ENCODE assay signal across 17 cellular contexts in genomic region chr1:10208537-10208936, GRCh38. TPM values are rescaled to one million over a fixed set of nuclear protein-coding genes. Genes with fewer than 3 reads are reported as not detected.
A peak's percentile ranks its signal among the peaks of the same experiment; 100 is the strongest.
DNase-seq lines count a peak whose midpoint lies in the region; ATAC-seq, FAIRE-seq and TF ChIP-seq lines count a peak whose summit lies in the region.
"Had no signal": no experiment of that assay in that cellular context is flagged by ENCODE, and none has a peak within 500 bp of the region (broad histone marks: within the 10 kb centered on the region; RNA-seq: fewer than 3 reads in every experiment).

No MANE protein-coding gene starts in this region.

- no peak overlapping the region for H2AK5ac ChIP-seq in mesendoderm (ENCODE audit: low read length)

- no peak overlapping the region for H3K4me3 ChIP-seq in K562
- H3K4me3 ChIP-seq in BE2C (ENCODE audit: low read depth, low read length), result no peak overlapping the region
- no peak overlapping the region for H3K4me3 ChIP-seq in mesendoderm (ENCODE audit: low read length)

- H3K4me1 Mint-ChIP-seq in nephron progenitor cell, result peaks cover 29% of the 10 kb centered on the region

- TF ChIP-seq CTCF in K562 (IDR thresholded peaks at IDR 0.05 in 2 of 3, conservative IDR thresholded peaks at IDR 0.05 in 1 of 3; ENCODE audit: insufficient read depth in 2 of 3, low read depth in 1 of 3, low read length in 3 of 3) (no peak), nephron progenitor cell (IDR thresholded peaks at IDR 0.05) (no peak), BE2C (IDR thresholded peaks at IDR 0.05; ENCODE audit: low read depth, low read length) (no peak)

- H3K9me3 ChIP-seq in K562 (replicated peaks; ENCODE audit: control insufficient read depth, insufficient read depth, low read depth, low read length), result no peaks in the 10 kb centered on the region
- H3K9me3 ChIP-seq in BE2C, result no peaks in the 10 kb centered on the region
- H3K9me3 ChIP-seq: Peyer's patch had no signal

- TF ChIP-seq RAD21 in K562 (CRISPR knock-in tag; conservative IDR thresholded peaks at IDR 0.05 in 1 of 2, IDR thresholded peaks at IDR 0.05 in 1 of 2), result no peak

- DNase-seq in CD1c-positive myeloid dendritic cell (ENCODE audit: extremely low spot score) (peak; percentile 91), MV-4-11 (lab: John Stamatoyannopoulos, UW) (peak; percentile 90), K562 (ENCODE audit: extremely low read depth in 1 of 4, low spot score in 3 of 4) (no peak), nephron progenitor cell (no peak), BE2C (no peak), mesendoderm (no peak)
- DNase-seq in stimulated activated naive CD4-positive, alpha-beta T cell (lab: John Stamatoyannopoulos, UW), result no peak
- DNase-seq: activated CD4-positive, alpha-beta T cell treated with anti-CD3 and anti-CD28 coated beads for 48 hours; effector memory CD4-positive, alpha-beta T cell; foreskin keratinocyte; Kasumi-1; NCI-H1694 treated with DMSO at 0.1 percent for 48 hours; NCI-H524; Peyer's patch; small intestine had no signal

- H3K18ac ChIP-seq in mesendoderm (ENCODE audit: low read length), result no peak overlapping the region

- in situ Hi-C loops in K562 (cut with MboI), result no loop called here

- no peak overlapping the region for H3K4ac ChIP-seq in mesendoderm (ENCODE audit: low read depth, low read length)

- no peaks in the 10 kb centered on the region for H3K9me3 Mint-ChIP-seq in nephron progenitor cell
- H3K9me3 Mint-ChIP-seq: activated T-helper 2 cell treated with anti-CD3 and anti-CD28 coated beads, Interferon-gamma antibody, Interleukin-2, Interleukin-4, amounts not matched to agents 10 μg/mL and 5 μg/mL and 100 μg/mL, durations not matched to agents 14 hours and 24 hours and 36 hours had no signal

- ATAC-seq in K562, result no peak
- ATAC-seq in GM19455 (IDR thresholded peaks at IDR 0.05; ENCODE audit: unreplicated experiment), result no peak
- ATAC-seq: foreskin keratinocyte had no signal

- TF ChIP-seq POLR2A in K562 (conservative IDR thresholded peaks at IDR 0.05), result no peak

- intact Hi-C loops in K562 (cut with micrococcal nuclease), result no loop called here

- TF ChIP-seq EP300 in K562 (IDR thresholded peaks at IDR 0.05; ENCODE audit: low read length), result no peak

- no peak overlapping the region for H2BK15ac ChIP-seq in mesendoderm (replicated peaks; ENCODE audit: low read depth)

- H3K36me3 ChIP-seq in K562 (ENCODE audit: control insufficient read depth, insufficient read depth, low read length) (no peaks in the 10 kb centered on the region), BE2C (no peaks in the 10 kb centered on the region), mesendoderm (ENCODE audit: control insufficient read depth, insufficient read depth, low read length) (no peaks in the 10 kb centered on the region)
- H3K36me3 ChIP-seq: Peyer's patch had no signal

- H3K56ac ChIP-seq in mesendoderm (ENCODE audit: low read length), result no peak overlapping the region

- H4K20me1 ChIP-seq in K562 (replicated peaks; ENCODE audit: control insufficient read depth, insufficient read depth, low read length), result no peaks in the 10 kb centered on the region; the same call in 1 of the 2 replicates

- H3K27ac Mint-ChIP-seq in nephron progenitor cell, result no peak overlapping the region
- H3K27ac Mint-ChIP-seq: activated T-helper 2 cell treated with anti-CD3 and anti-CD28 coated beads, Interferon-gamma antibody, Interleukin-2, Interleukin-4, amounts not matched to agents 10 μg/mL and 5 μg/mL and 100 μg/mL, durations not matched to agents 14 hours and 24 hours and 36 hours had no signal

- no peak overlapping the region for H3K23ac ChIP-seq in mesendoderm (ENCODE audit: low read length)

- no peak overlapping the region for H4K5ac ChIP-seq in mesendoderm (ENCODE audit: low read length)

- H2BK5ac ChIP-seq in mesendoderm (ENCODE audit: low read length), result no peak overlapping the region

- H3K4me2 ChIP-seq in K562 (ENCODE audit: insufficient read depth, low read length) (no peak overlapping the region), mesendoderm (ENCODE audit: low read length) (no peak overlapping the region)

- POLR2A ChIA-PET in K562 (lab: Yijun Ruan, JAX), result interaction anchor here (1.0 kb wide), 1 partner anchor 190 kb away, joined by 3 read pairs; no protein-coding TSS in a partner anchor

- H3K27me3 Mint-ChIP-seq in nephron progenitor cell (ENCODE audit: low read depth, poor library complexity), result peaks cover 10% of the 10 kb centered on the region

- H3K4me1 ChIP-seq in K562 (replicated peaks in 1 of 2; ENCODE audit: control insufficient read depth in 2 of 2, insufficient read depth in 2 of 2, low read length in 2 of 2) (peaks cover 17 to 21% of the 10 kb centered on the region in 2 experiments), BE2C (no peaks in the 10 kb centered on the region), mesendoderm (ENCODE audit: control insufficient read depth, low read depth, low read length) (peaks cover 3% of the 10 kb centered on the region)

- no peak overlapping the region for H2BK120ac ChIP-seq in mesendoderm (ENCODE audit: low read depth, low read length)

- CTCF ChIA-PET in K562 (lab: Yijun Ruan, JAX; ENCODE audit: low intra/inter-chr PET ratio), result no interaction called here

- no TSS peak for BruUV-seq in K562 (replicated peaks; lab: Mats Ljungman, UMichigan)

- WGBS in K562 (ENCODE audit: insufficient coverage, low coverage, missing lambda C conversion rate), result 58% methylated on average over 11 of the region's 11 CpGs
- no CpG with 5 or more reads among the region's 11 CpGs for WGBS in mesendoderm (ENCODE audit: extremely low coverage, insufficient coverage, low lambda C conversion rate)

- H3K36me3 Mint-ChIP-seq in nephron progenitor cell (ENCODE audit: low read depth), result no peaks in the 10 kb centered on the region

- no peak overlapping the region for H4K8ac ChIP-seq in mesendoderm (ENCODE audit: low read depth, low read length)

- H3K27ac ChIP-seq in K562 (ENCODE audit: extremely low read depth, low read depth, low read length) (no peak overlapping the region), mesendoderm (ENCODE audit: low read depth, low read length) (no peak overlapping the region)
- H3K27ac ChIP-seq: foreskin keratinocyte had no signal

- H3K4me3 Mint-ChIP-seq in nephron progenitor cell, result peak overlapping the region; percentile 49

- H3K79me1 ChIP-seq in mesendoderm (ENCODE audit: low read length), result peaks cover 3% of the 10 kb centered on the region

- H3K9me1 ChIP-seq in K562 (ENCODE audit: control insufficient read depth, insufficient read depth, low read length), result no peaks in the 10 kb centered on the region

- H3K9ac ChIP-seq in K562 (ENCODE audit: insufficient read depth in 1 of 2, low read depth in 2 of 2, low read length in 2 of 2) (no peak overlapping the region), mesendoderm (ENCODE audit: low read length) (no peak overlapping the region)

- FAIRE-seq in K562 (lab: Jason Lieb, UNC), result no peak
- FAIRE-seq: small intestine had no signal

- H3K79me2 ChIP-seq in K562 (ENCODE audit: control insufficient read depth, insufficient read depth, low read length) (peaks cover 26% of the 10 kb centered on the region), mesendoderm (ENCODE audit: control insufficient read depth, insufficient read depth, low read length) (peaks cover 23% of the 10 kb centered on the region)

- peaks cover 5 to 25% of the 10 kb centered on the region in 2 experiments; a peak in 3 of 5 replicates for H3K27me3 ChIP-seq in K562 (ENCODE audit: control insufficient read depth in 2 of 2, insufficient read depth in 2 of 2, low read length in 2 of 2)
- H3K27me3 ChIP-seq in BE2C, result no peaks in the 10 kb centered on the region
- no peaks in the 10 kb centered on the region for H3K27me3 ChIP-seq in mesendoderm (ENCODE audit: insufficient read depth, low read length, poor library complexity)
- H3K27me3 ChIP-seq: foreskin keratinocyte, Peyer's patch had no signal

- no peak overlapping the region for H2AFZ ChIP-seq in K562 (ENCODE audit: low read depth, low read length)

TF ChIP-seq in K562, 482 proteins besides CTCF, POLR2A, EP300 and RAD21:
- TF ChIP-seq ZNF174 (CRISPR knock-in tag; IDR thresholded peaks at IDR 0.05) (no peak), ZNF124 (CRISPR knock-in tag; IDR thresholded peaks at IDR 0.05) (no peak), ZNF347 (CRISPR knock-in tag; IDR thresholded peaks at IDR 0.05; ENCODE audit: low read depth) (no peak), SPI1 (IDR thresholded peaks at IDR 0.05; ENCODE audit: borderline replicate concordance, low read depth, low read length) (0 out of 2 replicates have a peak, but pooled peaks have one; percentile 15), ZNF584 (CRISPR knock-in tag; IDR thresholded peaks at IDR 0.05; ENCODE audit: low read depth) (no peak), ADNP (tag; IDR thresholded peaks at IDR 0.05) (0 out of 2 replicates have a peak, but pooled peaks have one; percentile 15), ARID1B (IDR thresholded peaks at IDR 0.05) (no peak), IFI16 (CRISPR knock-in tag; IDR thresholded peaks at IDR 0.05) (no peak), CEBPB (tag; IDR thresholded peaks at IDR 0.05) (peak; percentile 29; the same call in 1 of the 2 replicates), RBM17 (IDR thresholded peaks at IDR 0.05; ENCODE audit: borderline replicate concordance, low read depth, low read length) (no peak)

RNA-seq across cellular contexts. Expression of gene KIF1B, which starts 1.8 kb away (rescaled TPM):
- 31.2 and 82.9 TPM in 2 replicates for total RNA-seq in K562 (2011; cell fraction: chromatin; rRNA removed; ENCODE audit: low replicate concordance)
- 17.6 and 18.5 TPM in 2 replicates for total RNA-seq in K562 (2011; cell fraction: nucleolus; rRNA removed)
- 35.7 and 51.7 TPM in 2 replicates for total RNA-seq in K562 (2011; cell fraction: nucleoplasm; rRNA removed)
- 8.9 and 12.3 TPM in 2 replicates for total RNA-seq in K562 (2014; rRNA removed)
- 14.8 and 16.0 TPM in 2 replicates for total RNA-seq in K562 (2014; rRNA removed; fragmentation: Illumina TruSeq; extraction: Trizol)
- total RNA-seq in K562 (2015; rRNA removed; fragmentation: Illumina TruSeq; extraction: Trizol), result 11.1 and 13.2 TPM in 2 replicates
- 19.8 and 20.0 TPM in 2 replicates for total RNA-seq in K562 (2021)
- 11.9 and 14.8 TPM in 2 replicates for polyA plus RNA-seq in K562 (2011; rRNA removed)
- 8.2 and 12.3 TPM in 2 replicates for polyA plus RNA-seq in K562 (2011; cell fraction: cytosol; rRNA removed)
- 10.1 and 10.2 TPM in 2 replicates for polyA plus RNA-seq in K562 (2011; cell fraction: nucleus; rRNA removed)
- 9.4 and 12.2 TPM in 2 replicates for polyA plus RNA-seq in K562 (2012)
- 14.8 and 15.8 TPM in 2 replicates for polyA plus RNA-seq in K562 (2014; fragmentation: Illumina TruSeq; extraction: Trizol)
- 1 to 10 TPM; 2.8 to 3.1 TPM for polyA plus RNA-seq in K562 (2014; fragmentation: Nextera tagmentation; extraction: Ambion mirVana)
- polyA plus RNA-seq in K562 (2014; rRNA removed), result 8.9 and 9.6 TPM in 2 replicates
- 25.2 and 29.9 TPM in 2 replicates for polyA minus RNA-seq in K562 (2011; rRNA and poly(A)+ RNA removed)
- polyA minus RNA-seq in K562 (2011; cell fraction: cytosol; rRNA and poly(A)+ RNA removed), result 14.1 and 16.4 TPM in 2 replicates
- polyA minus RNA-seq in K562 (2011; cell fraction: nucleus; rRNA and poly(A)+ RNA removed), result 9.7 and 22.9 TPM in 2 replicates
- polyA plus RNA-seq in BE2C (2012; ENCODE audit: insufficient read depth, insufficient read length, low read depth), result 16.1 TPM
- 22.8 TPM for polyA plus RNA-seq in mesendoderm (2013, experiment 1 of 2)
- 23.0 TPM for polyA plus RNA-seq in mesendoderm (2013, experiment 2 of 2)

Comparison
In these comparisons a context has a peak if more than half of its experiments do, and no peak if none do; other contexts are left out.
1. DNase-seq: peak in CD1c-positive myeloid dendritic cell (single experiment) and MV-4-11 (single experiment); none in K562 (0 of 4), nephron progenitor cell (single experiment), BE2C (single experiment), mesendoderm (single experiment) and stimulated activated naive CD4-positive, alpha-beta T cell (0 of 6).